In genomic region chr4:17619416-17620105, GRCh38 we compare ENCODE assay signal across 16 cellular contexts. TPM values are rescaled to one million over a fixed set of nuclear protein-coding genes. Genes with fewer than 3 reads are reported as not detected.
A peak's percentile ranks its signal among the peaks of the same experiment; 100 is the strongest.
DNase-seq lines count a peak whose midpoint lies in the region; ATAC-seq lines count a peak whose summit lies in the region.
"Had no signal": no experiment of that assay in that cellular context is flagged by ENCODE, and none has a peak within 500 bp of the region (broad histone marks: within the 10 kb centered on the region; RNA-seq: fewer than 3 reads in every experiment).

No MANE protein-coding gene starts in this region.

- no peak overlapping the region for H3K9ac ChIP-seq in Karpas-422 (ENCODE audit: low read length)
- H3K9ac ChIP-seq: neural progenitor cell had no signal

- no peak for ATAC-seq in central memory CD8-positive, alpha-beta T cell (replicated peaks; ENCODE audit: extremely low read depth, poor library complexity, severe bottlenecking)
- ATAC-seq in naive thymus-derived CD8-positive, alpha-beta T cell = no peak
- no peak for ATAC-seq in GM21786 (IDR thresholded peaks at IDR 0.05; ENCODE audit: unreplicated experiment)
- no peak for ATAC-seq in HG03045 (IDR thresholded peaks at IDR 0.05; ENCODE audit: unreplicated experiment)
- ATAC-seq: left lung, upper lobe of right lung had no signal

- peaks cover 36% of the 10 kb centered on the region for H3K4me1 ChIP-seq in Karpas-422 (ENCODE audit: low read length)
- H3K4me1 ChIP-seq: neural progenitor cell had no signal

- no peaks in the 10 kb centered on the region for H3K9me3 ChIP-seq in Karpas-422 (ENCODE audit: low read length)
- H3K9me3 ChIP-seq: left lung, upper lobe of right lung had no signal

- no peak for DNase-seq in T-helper 1 cell
- no peak for DNase-seq in Karpas-422
- no peak for DNase-seq in central memory CD8-positive, alpha-beta T cell (ENCODE audit: low spot score in 2 of 2)
- no peak for DNase-seq in naive thymus-derived CD8-positive, alpha-beta T cell
- no peak for DNase-seq in hepatic stellate cell (ENCODE audit: low spot score)
- DNase-seq: cerebellar nuclear complex; left lung; NCI-H1417; SHP77; stimulated activated CD4-positive, alpha-beta T cell treated with anti-CD3 and anti-CD28 coated beads, Interleukin-12 subunit alpha, Interleukin-12 subunit beta, amount 100 ng/mL, for 4 hours; upper lobe of right lung had no signal

- H3K9me2 ChIP-seq in Karpas-422 (replicated peaks; ENCODE audit: insufficient read depth, low read length) = no peaks in the 10 kb centered on the region

- H3K4me1 Mint-ChIP-seq in T-helper 1 cell treated with Interleukin-12 subunit alpha and Interleukin-12 subunit beta and Interleukin-4 antibody, amounts not matched to agents 30 μg/mL and 1 μg/mL, for 36 hours (ENCODE audit: low read depth) = peaks cover 29% of the 10 kb centered on the region
- peaks cover 40% of the 10 kb centered on the region for H3K4me1 Mint-ChIP-seq in central memory CD8-positive, alpha-beta T cell
- H3K4me1 Mint-ChIP-seq in naive thymus-derived CD8-positive, alpha-beta T cell = peaks cover 21 to 61% (median 54%) of the 10 kb centered on the region in 4 donors

- H3K9me3 Mint-ChIP-seq in T-helper 1 cell treated with Interleukin-12 subunit alpha and Interleukin-12 subunit beta and Interleukin-4 antibody, amounts not matched to agents 30 μg/mL and 1 μg/mL, for 36 hours = no peaks in the 10 kb centered on the region
- no peaks in the 10 kb centered on the region for H3K9me3 Mint-ChIP-seq in central memory CD8-positive, alpha-beta T cell
- H3K9me3 Mint-ChIP-seq in naive thymus-derived CD8-positive, alpha-beta T cell = no peaks in the 10 kb centered on the region
- H3K9me3 Mint-ChIP-seq: activated T-helper 1 cell treated with anti-CD3 and anti-CD28 coated beads, Interleukin-12 subunit alpha, Interleukin-12 subunit beta, Interleukin-2, Interleukin-4 antibody, amounts not matched to agents 30 ng/mL and 10 ng/mL and 1 ng/mL, durations not matched to agents 14 hours and 24 hours and 36 hours; neural progenitor cell had no signal

- peak overlapping the region; percentile 46 for H3K27ac Mint-ChIP-seq in T-helper 1 cell treated with Interleukin-12 subunit alpha and Interleukin-12 subunit beta and Interleukin-4 antibody, amounts not matched to agents 30 μg/mL and 1 μg/mL, for 36 hours
- H3K27ac Mint-ChIP-seq in central memory CD8-positive, alpha-beta T cell (ENCODE audit: low read depth) = peak overlapping the region; percentile 3
- H3K27ac Mint-ChIP-seq in naive thymus-derived CD8-positive, alpha-beta T cell = peak overlapping the region in 5 of 10 donors; percentile 13 to 58 (median 40)
- H3K27ac Mint-ChIP-seq: neural progenitor cell had no signal

- no peak overlapping the region for H3K4me3 ChIP-seq in Karpas-422 (ENCODE audit: low read length)
- H3K4me3 ChIP-seq: left lung, neural progenitor cell, upper lobe of right lung had no signal

- H4K20me1 ChIP-seq in Karpas-422 (ENCODE audit: insufficient read depth, low read depth, low read length) = peaks cover 45% of the 10 kb centered on the region

- peaks cover 74% of the 10 kb centered on the region for H3K79me2 ChIP-seq in Karpas-422 (ENCODE audit: low read length)

- H3K36me3 ChIP-seq in Karpas-422 (ENCODE audit: insufficient read depth, low read length) = peaks cover 51% of the 10 kb centered on the region

- H3K4me2 ChIP-seq in Karpas-422 (ENCODE audit: low read depth, low read length, poor library complexity, severe bottlenecking) = no peak overlapping the region
- H3K4me2 ChIP-seq: neural progenitor cell had no signal

- no peak overlapping the region for H2AFZ ChIP-seq in Karpas-422 (ENCODE audit: low read length)
- H2AFZ ChIP-seq: neural progenitor cell had no signal

- H3K27me3 ChIP-seq in Karpas-422 (ENCODE audit: low read length) = no peaks in the 10 kb centered on the region
- H3K27me3 ChIP-seq: left lung, neural progenitor cell, upper lobe of right lung had no signal

- H3K27me3 Mint-ChIP-seq in T-helper 1 cell treated with Interleukin-12 subunit alpha and Interleukin-12 subunit beta and Interleukin-4 antibody, amounts not matched to agents 30 μg/mL and 1 μg/mL, for 36 hours (ENCODE audit: low read depth) = no peaks in the 10 kb centered on the region
- no peaks in the 10 kb centered on the region for H3K27me3 Mint-ChIP-seq in central memory CD8-positive, alpha-beta T cell
- no peaks in the 10 kb centered on the region for H3K27me3 Mint-ChIP-seq in naive thymus-derived CD8-positive, alpha-beta T cell

- H3K27ac ChIP-seq in Karpas-422 (ENCODE audit: low read length) = 0 out of 2 replicates have a peak overlapping the region, but pooled peaks have one; percentile 17
- H3K27ac ChIP-seq: left lung, neural progenitor cell, upper lobe of right lung had no signal

- H3K4me3 Mint-ChIP-seq in T-helper 1 cell treated with Interleukin-12 subunit alpha and Interleukin-12 subunit beta and Interleukin-4 antibody, amounts not matched to agents 30 μg/mL and 1 μg/mL, for 36 hours = no peak overlapping the region
- no peak overlapping the region for H3K4me3 Mint-ChIP-seq in central memory CD8-positive, alpha-beta T cell
- peak overlapping the region in 7 of 10 donors; percentile 7 to 63 (median 37) for H3K4me3 Mint-ChIP-seq in naive thymus-derived CD8-positive, alpha-beta T cell
- H3K4me3 Mint-ChIP-seq: neural progenitor cell had no signal

- H3K36me3 Mint-ChIP-seq in T-helper 1 cell treated with Interleukin-12 subunit alpha and Interleukin-12 subunit beta and Interleukin-4 antibody, amounts not matched to agents 30 μg/mL and 1 μg/mL, for 36 hours (ENCODE audit: low read depth) = peaks cover 28% of the 10 kb centered on the region
- H3K36me3 Mint-ChIP-seq in central memory CD8-positive, alpha-beta T cell (ENCODE audit: insufficient read depth) = peaks cover 73% of the 10 kb centered on the region
- peaks cover 9 to 76% (median 26%) of the 10 kb centered on the region in 3 donors for H3K36me3 Mint-ChIP-seq in naive thymus-derived CD8-positive, alpha-beta T cell

- POLR2A ChIA-PET in naive thymus-derived CD8-positive, alpha-beta T cell (lab: Charles Lee) = interaction anchor here (0.7 kb wide), 1 partner anchor 38 kb away, joined by 3 read pairs; no protein-coding TSS in a partner anchor

RNA-seq across cellular contexts. Expression of gene MED28, which starts 5.1 kb away (rescaled TPM):
- total RNA-seq in Karpas-422 (2014; rRNA removed; shearing (Covaris generic); ENCODE audit: low replicate concordance) = 24.8 and 48.7 TPM in 2 replicates
- 10 to 100 TPM; 72.8 to 73.4 TPM for total RNA-seq in naive thymus-derived CD8-positive, alpha-beta T cell
- polyA plus RNA-seq in naive thymus-derived CD8-positive, alpha-beta T cell = 10 to 100 TPM; 39.1 to 48.7 (median 42.1) TPM

RNA-seq across cellular contexts. Expression of gene LAP3, which starts 42.6 kb away (rescaled TPM):
- 141 and 146 TPM in 2 replicates for total RNA-seq in Karpas-422 (2014; rRNA removed; shearing (Covaris generic); ENCODE audit: low replicate concordance)
- 10 to 100 TPM; 29.2 to 30.3 TPM for total RNA-seq in naive thymus-derived CD8-positive, alpha-beta T cell
- polyA plus RNA-seq in naive thymus-derived CD8-positive, alpha-beta T cell = 10 to 100 TPM; 37.3 to 44.7 (median 42.0) TPM

Comparison
In these comparisons a context has a peak if more than half of its experiments do, and no peak if none do; other contexts are left out.
1. H3K4me3 Mint-ChIP-seq: peak in naive thymus-derived CD8-positive, alpha-beta T cell (7 of 10); none in T-helper 1 cell treated with Interleukin-12 subunit alpha and Interleukin-12 subunit beta and Interleukin-4 antibody, amounts not matched to agents 30 μg/mL and 1 μg/mL, for 36 hours (single experiment) and central memory CD8-positive, alpha-beta T cell (single experiment).